In genomic region chr22:36419177-36419911, GRCh38 we compare ENCODE assay signal across 8 cellular contexts. TPM values are rescaled to one million over a fixed set of nuclear protein-coding genes. Genes with fewer than 3 reads are reported as not detected.
DNase-seq lines count a peak whose midpoint lies in the region; ATAC-seq and TF ChIP-seq lines count a peak whose summit lies in the region.

No MANE protein-coding gene starts in this region.

- no peak overlapping the region for H3K27ac ChIP-seq in CD4-positive, CD25-positive, alpha-beta regulatory T cell (ENCODE audit: insufficient read depth, low read length, poor library complexity, severe bottlenecking)
- peak overlapping the region; percentile 6; the same call in 1 of the 2 replicates for H3K27ac ChIP-seq in HUES64 (ENCODE audit: low read depth, low read length)
- peak overlapping the region in 3 of 4 donors; percentile 58 to 79 (median 75) for H3K27ac ChIP-seq in body of pancreas
- peak overlapping the region; percentile 66 for H3K27ac ChIP-seq in lower lobe of right lung
- peak overlapping the region; percentile 89 to 90 (median 90) for H3K27ac ChIP-seq in thyroid gland
- H3K27ac ChIP-seq in effector memory CD4-positive, alpha-beta T cell (ENCODE audit: insufficient read depth, low read length, poor library complexity, severe bottlenecking): no peak overlapping the region

- intact Hi-C loops in body of pancreas (cut with DNase I) (no loop called here), lower lobe of right lung (cut with DNase I) (no loop called here), thyroid gland (cut with DNase I) (no loop called here)

- TF ChIP-seq CTCF in body of pancreas (IDR thresholded peaks at IDR 0.05) (no peak), lower lobe of right lung (IDR thresholded peaks at IDR 0.05) (no peak), thyroid gland (IDR thresholded peaks at IDR 0.05) (no peak)

- ATAC-seq in CD4-positive, CD25-positive, alpha-beta regulatory T cell (ENCODE audit: low read depth in 2 of 2): no peak
- peak; percentile 8 for ATAC-seq in body of pancreas
- peak; percentile 69 to 76 for ATAC-seq in lower lobe of right lung
- no peak for ATAC-seq in HG02588 (IDR thresholded peaks at IDR 0.05; ENCODE audit: unreplicated experiment)

- no peaks in the 10 kb centered on the region for H3K27me3 Mint-ChIP-seq in CD4-positive, CD25-positive, alpha-beta regulatory T cell

- no peak for TF ChIP-seq POLR2A in body of pancreas (IDR thresholded peaks at IDR 0.05)
- TF ChIP-seq POLR2A in thyroid gland (IDR thresholded peaks at IDR 0.05): peak in 1 of 2 donors; percentile 19

- peaks cover 0 to 16% (median 0%) of the 10 kb centered on the region in 4 donors for H3K4me1 Mint-ChIP-seq in CD4-positive, CD25-positive, alpha-beta regulatory T cell

- peak overlapping the region; percentile 22 to 86 (median 65) for H3K27ac Mint-ChIP-seq in CD4-positive, CD25-positive, alpha-beta regulatory T cell

- H3K9me3 ChIP-seq in CD4-positive, CD25-positive, alpha-beta regulatory T cell (ENCODE audit: control insufficient read depth in 2 of 2, low read length in 2 of 2): no peaks in the 10 kb centered on the region
- H3K9me3 ChIP-seq in HUES64 (ENCODE audit: insufficient read depth, low read depth, low read length) (no peaks in the 10 kb centered on the region), body of pancreas (no peaks in the 10 kb centered on the region), lower lobe of right lung (no peaks in the 10 kb centered on the region), thyroid gland (no peaks in the 10 kb centered on the region)
- no peaks in the 10 kb centered on the region for H3K9me3 ChIP-seq in effector memory CD4-positive, alpha-beta T cell (ENCODE audit: control insufficient read depth, low read length)

- H3K4me1 ChIP-seq in CD4-positive, CD25-positive, alpha-beta regulatory T cell (ENCODE audit: control insufficient read depth, insufficient read depth, low read length, poor library complexity, severe bottlenecking): peaks cover 6% of the 10 kb centered on the region
- H3K4me1 ChIP-seq in HUES64 (ENCODE audit: insufficient read depth, low read length): peaks cover 4% of the 10 kb centered on the region; the same call in 1 of the 2 replicates
- H3K4me1 ChIP-seq in body of pancreas: peaks cover 33% of the 10 kb centered on the region
- H3K4me1 ChIP-seq in lower lobe of right lung: peaks cover 36% of the 10 kb centered on the region
- peaks cover 7 to 34% of the 10 kb centered on the region in 2 donors for H3K4me1 ChIP-seq in thyroid gland
- peaks cover 5% of the 10 kb centered on the region for H3K4me1 ChIP-seq in effector memory CD4-positive, alpha-beta T cell (ENCODE audit: control insufficient read depth, insufficient read depth, low read length, poor library complexity, severe bottlenecking)

- H3K4me3 Mint-ChIP-seq in CD4-positive, CD25-positive, alpha-beta regulatory T cell: peak overlapping the region in 2 of 4 donors; percentile 35 to 46

- no peaks in the 10 kb centered on the region for H3K36me3 Mint-ChIP-seq in CD4-positive, CD25-positive, alpha-beta regulatory T cell

- WGBS in HUES64: 35% methylated on average over 13 of the region's 13 CpGs
- 22 to 27% methylated on average over 13 of the region's 13 CpGs for WGBS in body of pancreas, 2 donors
- 20 to 22% methylated on average over 12 to 13 of the region's 13 CpGs for WGBS in thyroid gland, 2 donors

- H3K9me3 Mint-ChIP-seq in CD4-positive, CD25-positive, alpha-beta regulatory T cell: no peaks in the 10 kb centered on the region

- no peaks in the 10 kb centered on the region for H3K27me3 ChIP-seq in CD4-positive, CD25-positive, alpha-beta regulatory T cell (ENCODE audit: control insufficient read depth, insufficient read depth, low read length)
- H3K27me3 ChIP-seq in HUES64 (ENCODE audit: insufficient read depth, low read length) (no peaks in the 10 kb centered on the region), body of pancreas (no peaks in the 10 kb centered on the region), lower lobe of right lung (ENCODE audit: low read depth) (no peaks in the 10 kb centered on the region), thyroid gland (no peaks in the 10 kb centered on the region)
- H3K27me3 ChIP-seq in effector memory CD4-positive, alpha-beta T cell (replicated peaks; ENCODE audit: control insufficient read depth, insufficient read depth, low read length, poor library complexity, severe bottlenecking): no peaks in the 10 kb centered on the region

- H3K36me3 ChIP-seq in CD4-positive, CD25-positive, alpha-beta regulatory T cell (ENCODE audit: control insufficient read depth, insufficient read depth, low read length): no peaks in the 10 kb centered on the region
- H3K36me3 ChIP-seq in HUES64 (ENCODE audit: insufficient read depth, low read length) (no peaks in the 10 kb centered on the region), body of pancreas (replicated peaks in 1 of 2; ENCODE audit: insufficient read depth in 1 of 2, low read depth in 2 of 2) (no peaks in the 10 kb centered on the region), lower lobe of right lung (no peaks in the 10 kb centered on the region), thyroid gland (no peaks in the 10 kb centered on the region)
- no peaks in the 10 kb centered on the region for H3K36me3 ChIP-seq in effector memory CD4-positive, alpha-beta T cell (ENCODE audit: control insufficient read depth, insufficient read depth, low read length)

- no peak overlapping the region for H3K9ac ChIP-seq in HUES64 (ENCODE audit: low read depth, low read length)

- no peak for DNase-seq in CD4-positive, CD25-positive, alpha-beta regulatory T cell
- DNase-seq in body of pancreas (peak in 2 of 4 donors; percentile 31 to 49), lower lobe of right lung (no peak), thyroid gland (peak; percentile 61 to 65), AML-193 (lab: John Stamatoyannopoulos, UW) (no peak)
- no peak for DNase-seq in effector memory CD4-positive, alpha-beta T cell

- H3K4me3 ChIP-seq in CD4-positive, CD25-positive, alpha-beta regulatory T cell (ENCODE audit: low read depth, low read length): no peak overlapping the region
- H3K4me3 ChIP-seq in HUES64 (ENCODE audit: low read length) (no peak overlapping the region), body of pancreas (no peak overlapping the region), lower lobe of right lung (peak overlapping the region; percentile 26), thyroid gland (replicated peaks in 1 of 3) (no peak overlapping the region)
- H3K4me3 ChIP-seq in effector memory CD4-positive, alpha-beta T cell (ENCODE audit: insufficient read depth, low read depth, low read length, poor library complexity, severe bottlenecking): no peak overlapping the region

RNA-seq across cellular contexts. Expression of gene MYH9, which starts 31.6 kb away (rescaled TPM):
- 1,341 TPM for total RNA-seq in CD4-positive, CD25-positive, alpha-beta regulatory T cell
- polyA plus RNA-seq in CD4-positive, CD25-positive, alpha-beta regulatory T cell: 10 to 100 TPM; 80.0 to 98.9 (median 93.4) TPM
- 117 TPM for polyA plus RNA-seq in HUES64 (2013, experiment 1 of 2)
- 121 TPM for polyA plus RNA-seq in HUES64 (2013, experiment 2 of 2)
- total RNA-seq in body of pancreas: 100 to 1,000 TPM; 294 to 323 TPM
- total RNA-seq in lower lobe of right lung: 659 TPM
- 100 to 1,000 TPM; 228 to 375 (median 275) TPM for total RNA-seq in thyroid gland

Comparison
In these comparisons a context has a peak if more than half of its experiments do, and no peak if none do; other contexts are left out.
1. ATAC-seq: peak in body of pancreas (single experiment) and lower lobe of right lung (2 of 2); none in CD4-positive, CD25-positive, alpha-beta regulatory T cell (0 of 2) and HG02588 (single experiment).
2. DNase-seq: peak in thyroid gland (2 of 2); none in CD4-positive, CD25-positive, alpha-beta regulatory T cell (0 of 3), lower lobe of right lung (single experiment), effector memory CD4-positive, alpha-beta T cell (0 of 3) and AML-193 (0 of 2).
3. H3K27ac ChIP-seq: peak in HUES64 (single experiment), body of pancreas (3 of 4), lower lobe of right lung (single experiment) and thyroid gland (3 of 3); none in CD4-positive, CD25-positive, alpha-beta regulatory T cell (single experiment) and effector memory CD4-positive, alpha-beta T cell (single experiment).